In genomic region chr2:240161087-240161750, GRCh38 we compare ENCODE assay signal across 33 cellular contexts. TPM values are rescaled to one million over a fixed set of nuclear protein-coding genes. Genes with fewer than 3 reads are reported as not detected.
"Had no signal": no experiment of that assay in that cellular context is flagged by ENCODE, and none has a peak within 500 bp of the region (broad histone marks: within the 10 kb centered on the region; RNA-seq: fewer than 3 reads in every experiment).

No MANE protein-coding gene starts in this region.

- ATAC-seq: activated CD4-positive, alpha-beta T cell treated with anti-CD3 and anti-CD28 coated beads for 36 hours; activated T-cell treated with anti-CD3 and anti-CD28 coated beads, Interleukin-2, amount 50 U/mL, for 4 hours; effector memory CD8-positive, alpha-beta T cell; T-cell; WTC11 had no signal

- H3K4me3 Mint-ChIP-seq: activated CD4-positive, alpha-beta T cell treated with anti-CD3 and anti-CD28 coated beads for 36 hours; activated naive CD8-positive, alpha-beta T cell treated with anti-CD3 and anti-CD28 coated beads, Interleukin-2, amount 10 ng/mL, durations not matched to agents 7 days and 5 days; activated T-cell treated with anti-CD3 and anti-CD28 coated beads, Interleukin-2, amount 50 U/mL, for 4 hours; effector memory CD8-positive, alpha-beta T cell; naive B cell; neural progenitor cell; T-cell; WTC11 had no signal

- H3K27me3 Mint-ChIP-seq: activated naive CD8-positive, alpha-beta T cell treated with anti-CD3 and anti-CD28 coated beads, Interleukin-2, amount 10 ng/mL, durations not matched to agents 7 days and 5 days had no signal

- H3K27ac ChIP-seq: cardiac muscle cell, dorsolateral prefrontal cortex, esophagus muscularis mucosa, hepatocyte, neural progenitor cell, prostate gland, right atrium auricular region, upper lobe of left lung had no signal

- H3K27me3 ChIP-seq: cardiac muscle cell, dorsolateral prefrontal cortex, hepatocyte, neural progenitor cell, right atrium auricular region, upper lobe of left lung had no signal

- H3K36me3 Mint-ChIP-seq: activated naive CD8-positive, alpha-beta T cell treated with anti-CD3 and anti-CD28 coated beads, Interleukin-2, amount 10 ng/mL, durations not matched to agents 7 days and 5 days; naive B cell; neural progenitor cell; T-cell had no signal

- H3K4me3 ChIP-seq: cardiac muscle cell, dorsolateral prefrontal cortex, esophagus muscularis mucosa, hepatocyte, neural progenitor cell, prostate gland, right atrium auricular region, upper lobe of left lung had no signal

- FAIRE-seq: colon, frontal cortex, TTC549 had no signal

- H3K4me1 Mint-ChIP-seq: activated CD4-positive, alpha-beta T cell treated with anti-CD3 and anti-CD28 coated beads for 36 hours; activated naive CD8-positive, alpha-beta T cell treated with anti-CD3 and anti-CD28 coated beads, Interleukin-2, amount 10 ng/mL, durations not matched to agents 7 days and 5 days; naive B cell; T-cell had no signal

- H3K4me1 ChIP-seq: esophagus muscularis mucosa, prostate gland, right atrium auricular region, upper lobe of left lung had no signal

- DNase-seq: activated CD4-positive, alpha-beta T cell treated with anti-CD3 and anti-CD28 coated beads for 36 hours; activated CD4-positive, alpha-beta T cell treated with anti-CD3 and anti-CD28 coated beads, Interleukin-2, amount 50 U/mL, for 48 hours; activated CD8-positive, alpha-beta memory T cell treated with anti-CD3 and anti-CD28 coated beads, Interleukin-2, amount 50 U/mL, for 48 hours; activated naive CD4-positive, alpha-beta T cell; activated T-cell treated with anti-CD3 and anti-CD28 coated beads, Interleukin-2, amount 50 U/mL, for 4 hours; amniotic stem cell; effector memory CD8-positive, alpha-beta T cell; glutamatergic neuron; mesendoderm; naive B cell; stimulated activated CD4-positive, alpha-beta T cell treated with anti-CD3 and anti-CD28 coated beads, Interleukin-12 subunit alpha, Interleukin-12 subunit beta, amount 100 ng/mL, for 4 hours; stimulated activated CD4-positive, alpha-beta T cell treated with anti-CD3 and anti-CD28 coated beads, Interleukin-4, amount 100 ng/mL, for 4 hours; stimulated activated naive CD8-positive, alpha-beta T cell treated with anti-CD3 and anti-CD28 coated beads, Interleukin-15, Interleukin-2, amounts not matched to agents 100 U/mL and 50 U/mL, for 24 hours; T-cell; upper lobe of left lung had no signal

- H3K79me2 ChIP-seq: hepatocyte had no signal

- H3K36me3 ChIP-seq: cardiac muscle cell, esophagus muscularis mucosa, neural progenitor cell, prostate gland, right atrium auricular region, upper lobe of left lung had no signal

- H3K4me2 ChIP-seq: hepatocyte, neural progenitor cell had no signal

- H3K9ac ChIP-seq: neural progenitor cell had no signal

- H3K27ac Mint-ChIP-seq: activated CD4-positive, alpha-beta T cell treated with anti-CD3 and anti-CD28 coated beads for 36 hours; activated naive CD8-positive, alpha-beta T cell treated with anti-CD3 and anti-CD28 coated beads, Interleukin-2, amount 10 ng/mL, durations not matched to agents 7 days and 5 days; activated T-helper 2 cell treated with anti-CD3 and anti-CD28 coated beads, Interferon-gamma antibody, Interleukin-2, Interleukin-4, amounts not matched to agents 10 μg/mL and 5 μg/mL and 100 μg/mL, durations not matched to agents 14 hours and 24 hours and 36 hours; neural progenitor cell; T-cell; WTC11 had no signal

- H2AFZ ChIP-seq: hepatocyte, neural progenitor cell had no signal

- H3K9me3 ChIP-seq: esophagus muscularis mucosa, prostate gland, right atrium auricular region, upper lobe of left lung had no signal

RNA-seq across cellular contexts. Expression of gene OTOS, which starts 20.8 kb away (rescaled TPM):
- total RNA-seq: activated CD4-positive, alpha-beta T cell treated with anti-CD3 and anti-CD28 coated beads for 36 hours; activated CD8-positive, alpha-beta memory T cell treated with anti-CD3 and anti-CD28 coated beads for 36 hours; activated naive CD8-positive, alpha-beta T cell treated with anti-CD3 and anti-CD28 coated beads, Interleukin-2, amount 10 ng/mL, durations not matched to agents 7 days and 5 days; activated T-cell treated with anti-CD3 and anti-CD28 coated beads, Interleukin-2, amount 50 U/mL, for 4 hours; activated T-helper 2 cell treated with anti-CD3 and anti-CD28 coated beads, Interferon-gamma antibody, Interleukin-2, Interleukin-4, amounts not matched to agents 10 μg/mL and 5 μg/mL and 100 μg/mL, durations not matched to agents 14 hours and 24 hours and 36 hours; cardiac muscle cell; esophagus muscularis mucosa; lower leg skin; mucosa of gallbladder; osteocyte; prostate gland; right atrium auricular region; subcutaneous adipose tissue; T-cell; upper lobe of left lung; WTC11 had no signal
- polyA plus RNA-seq: cardiac muscle cell, hepatocyte had no signal
